In the genomic region with DNA sequence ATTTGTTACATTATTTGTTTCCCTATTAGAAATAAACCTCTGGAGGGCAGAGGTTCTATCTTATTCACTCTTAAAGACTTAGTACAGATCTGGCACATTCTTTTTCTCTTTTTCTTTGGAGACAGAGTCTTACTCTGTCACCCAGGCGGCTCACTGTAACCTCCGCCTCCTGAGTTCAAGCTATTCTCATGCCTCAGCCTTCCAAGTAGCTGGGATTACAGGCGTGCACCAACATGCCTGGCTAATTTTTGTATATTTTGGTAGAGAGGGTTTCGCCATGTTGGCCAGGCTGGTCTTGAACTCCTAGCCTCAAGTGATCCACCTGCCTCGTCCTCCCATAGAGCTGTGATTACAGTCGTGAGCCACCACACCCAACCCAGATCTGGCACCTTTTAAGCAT, we compare ENCODE assay signal across 24 cellular contexts.
"Had no signal": no experiment of that assay in that cellular context is flagged by ENCODE, and none has a peak within 500 bp of the region (broad histone marks: within the 10 kb centered on the region; RNA-seq: fewer than 3 reads in every experiment).

No MANE protein-coding gene starts in this region.

- H3K27ac Mint-ChIP-seq: activated CD8-positive, alpha-beta T cell treated with anti-CD3 and anti-CD28 coated beads for 36 hours; IgD-negative memory B cell; T-cell had no signal

- H3K4me3 Mint-ChIP-seq: activated CD8-positive, alpha-beta T cell treated with anti-CD3 and anti-CD28 coated beads for 36 hours; activated naive CD4-positive, alpha-beta T cell treated with anti-CD3 and anti-CD28 coated beads, Interleukin-2, amount 50 U/mL, for 24 hours; IgD-negative memory B cell; T-cell had no signal

- H3K4me3 ChIP-seq: cardiac muscle cell, SK-N-MC had no signal

- ATAC-seq: activated CD4-positive, CD25-positive, alpha-beta regulatory T cell treated with anti-CD3 and anti-CD28 coated beads, Interleukin-2, amount 50 U/mL, for 24 hours; activated CD8-positive, alpha-beta T cell treated with anti-CD3 and anti-CD28 coated beads for 36 hours; Right ventricle myocardium inferior; T-cell had no signal

- H3K27me3 Mint-ChIP-seq: activated CD8-positive, alpha-beta T cell treated with anti-CD3 and anti-CD28 coated beads for 36 hours; activated naive CD4-positive, alpha-beta T cell treated with anti-CD3 and anti-CD28 coated beads, Interleukin-2, amount 50 U/mL, for 24 hours; IgD-negative memory B cell; T-cell had no signal

- H3K9me3 Mint-ChIP-seq: activated CD8-positive, alpha-beta T cell treated with anti-CD3 and anti-CD28 coated beads for 36 hours; activated naive CD4-positive, alpha-beta T cell treated with anti-CD3 and anti-CD28 coated beads, Interleukin-2, amount 50 U/mL, for 24 hours; IgD-negative memory B cell; T-cell had no signal

- DNase-seq: activated CD4-positive, alpha-beta T cell treated with anti-CD3 and anti-CD28 coated beads for 4 hours; activated CD8-positive, alpha-beta memory T cell treated with anti-CD3 and anti-CD28 coated beads, Interleukin-2, amount 50 U/mL, for 48 hours; activated CD8-positive, alpha-beta T cell treated with anti-CD3 and anti-CD28 coated beads for 36 hours; activated effector memory CD4-positive, alpha-beta T cell treated with Interleukin-2 at 50 U/mL for 16 hours; activated naive CD4-positive, alpha-beta T cell; activated T-cell treated with anti-CD3 and anti-CD28 coated beads, Interleukin-2, amount 50 U/mL, for 1 hour; aorta; KG1; MV-4-11; NCI-H1092 treated with DMSO at 0.1 percent for 48 hours; NCI-H1436; NCI-H1694 treated with DMSO at 0.1 percent for 48 hours; NCI-H2081; NCI-H446 treated with DMSO at 0.1 percent for 48 hours; NCI-H526; NCI-H774; T-cell; WERI-Rb-1 had no signal
